In the genomic region with DNA sequence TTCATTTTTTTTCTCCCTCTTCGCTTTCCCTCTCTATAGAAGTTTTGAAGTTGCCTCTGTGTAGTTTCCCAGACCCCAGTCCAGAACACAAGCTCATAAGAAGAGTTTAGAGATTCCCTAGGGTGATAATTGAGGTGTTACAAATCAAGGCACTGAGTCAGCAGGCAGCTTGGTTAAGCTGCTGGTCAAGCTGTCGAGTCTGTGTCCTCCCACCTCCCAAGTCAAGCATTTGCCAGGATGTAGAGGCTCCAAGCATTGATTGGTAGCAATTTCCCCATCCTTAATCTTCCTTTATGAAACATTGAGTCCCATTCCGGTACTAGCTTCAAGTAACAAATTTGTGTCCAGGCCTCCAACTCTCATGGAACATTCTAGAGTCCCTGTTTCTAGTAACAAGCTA, we compare ENCODE assay signal across 21 cellular contexts. TPM values are rescaled to one million over a fixed set of nuclear protein-coding genes. Genes with fewer than 3 reads are reported as not detected.
"Had no signal": no experiment of that assay in that cellular context is flagged by ENCODE, and none has a peak within 500 bp of the region (broad histone marks: within the 10 kb centered on the region; RNA-seq: fewer than 3 reads in every experiment).

No MANE protein-coding gene starts in this region.

- H3K4me3 ChIP-seq: dorsolateral prefrontal cortex, esophagus squamous epithelium, lung, pancreas, suprapubic skin, tibial artery, upper lobe of right lung, vagina had no signal

- H3K27me3 ChIP-seq: dorsolateral prefrontal cortex, esophagus squamous epithelium, foreskin keratinocyte, pancreas, suprapubic skin, tibial artery, upper lobe of right lung, vagina had no signal

- H3K36me3 ChIP-seq: esophagus squamous epithelium, pancreas, suprapubic skin, tibial artery, upper lobe of right lung, vagina had no signal

- H3K4me1 ChIP-seq: esophagus squamous epithelium, foreskin keratinocyte, pancreas, suprapubic skin, tibial artery, upper lobe of right lung, vagina had no signal

- DNase-seq: cortex of kidney; dorsolateral prefrontal cortex; effector CD8-positive, alpha-beta T cell; esophagus squamous epithelium; foreskin keratinocyte; left colon; left ventricle myocardium superior; mesenchymal stem cell; naive B cell; occipital lobe; pancreas; right cardiac atrium; stimulated activated CD4-positive, alpha-beta T cell treated with anti-CD3 and anti-CD28 coated beads, Interleukin-4, amount 100 ng/mL, for 1 hour; stimulated activated CD8-positive, alpha-beta memory T cell treated with anti-CD3 and anti-CD28 coated beads, Interleukin-4, amount 100 ng/mL, for 48 hours; stimulated activated naive CD8-positive, alpha-beta T cell treated with anti-CD3 and anti-CD28 coated beads, Interleukin-15, Interleukin-2, amounts not matched to agents 100 U/mL and 50 U/mL, for 24 hours; tibial artery; upper lobe of right lung had no signal

- H3K27ac ChIP-seq: dorsolateral prefrontal cortex, epithelial cell of prostate, esophagus squamous epithelium, foreskin keratinocyte, pancreas, suprapubic skin, tibial artery, upper lobe of right lung, vagina had no signal

- H3K9me3 ChIP-seq: esophagus squamous epithelium, pancreas, suprapubic skin, tibial artery, upper lobe of right lung, vagina had no signal

RNA-seq across cellular contexts. Expression of a gene that starts 47.5 kb away (rescaled TPM):
- total RNA-seq: foreskin keratinocyte had no signal
